In the genomic region with DNA sequence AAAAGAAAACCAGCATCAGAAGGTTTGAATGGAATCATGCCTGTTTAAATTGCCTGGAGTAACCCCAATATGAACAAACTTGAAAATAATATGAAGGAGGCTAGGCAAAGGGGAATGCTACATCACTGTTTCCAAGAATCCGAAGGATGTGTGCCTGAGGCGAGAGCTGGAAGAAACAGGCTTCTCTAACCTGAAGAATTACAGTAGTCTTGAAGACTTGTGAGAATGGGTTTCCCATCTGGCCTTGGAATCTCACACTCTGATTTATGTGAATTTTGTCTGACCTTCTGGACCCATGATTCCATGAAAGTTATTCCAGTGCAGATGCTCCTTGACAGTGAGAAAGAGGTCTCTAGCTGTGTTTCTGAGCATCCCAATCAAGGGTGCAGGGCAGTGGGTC, we compare ENCODE assay signal across 18 cellular contexts.
"Had no signal": no experiment of that assay in that cellular context is flagged by ENCODE, and none has a peak within 500 bp of the region (broad histone marks: within the 10 kb centered on the region; RNA-seq: fewer than 3 reads in every experiment).

No MANE protein-coding gene starts in this region.

- DNase-seq: occipital lobe, posterior cingulate gyrus had no signal

- H3K27ac Mint-ChIP-seq: dendritic cell treated with granulocyte-macrophage colony-stimulating factor and Interleukin-4, amounts not matched to agents 40 ng/mL and 50 ng/mL, for 4 days had no signal

- H3K27ac ChIP-seq: colonic mucosa, esophagus muscularis mucosa, foreskin keratinocyte, gastroesophageal sphincter, heart left ventricle, hepatocyte, left ventricle myocardium inferior, lower lobe of right lung, ovary, suprapubic skin, transverse colon had no signal

- H3K4me3 ChIP-seq: colonic mucosa, esophagus muscularis mucosa, gastroesophageal sphincter, heart left ventricle, hepatocyte, left ventricle myocardium inferior, lower lobe of right lung, mucosa of descending colon, ovary, suprapubic skin, transverse colon had no signal

- H3K79me2 ChIP-seq: hepatocyte had no signal

- H3K4me1 ChIP-seq: colonic mucosa, esophagus muscularis mucosa, gastroesophageal sphincter, heart left ventricle, left ventricle myocardium inferior, lower lobe of right lung, transverse colon had no signal

- H3K36me3 ChIP-seq: colonic mucosa, esophagus muscularis mucosa, gastroesophageal sphincter, heart left ventricle, left ventricle myocardium inferior, lower lobe of right lung, ovary, suprapubic skin, transverse colon had no signal

- H3K9me3 Mint-ChIP-seq: central memory CD8-positive, alpha-beta T cell; dendritic cell treated with granulocyte-macrophage colony-stimulating factor and Interleukin-4, amounts not matched to agents 40 ng/mL and 50 ng/mL, for 4 days had no signal

- H3K27me3 Mint-ChIP-seq: stimulated activated naive CD8-positive, alpha-beta T cell treated with anti-CD3 and anti-CD28 coated beads, Interleukin-15, amount 100 ng/mL, for 72 hours had no signal

- H3K4me3 Mint-ChIP-seq: dendritic cell treated with granulocyte-macrophage colony-stimulating factor and Interleukin-4, amounts not matched to agents 40 ng/mL and 50 ng/mL, for 4 days; stimulated activated naive CD8-positive, alpha-beta T cell treated with anti-CD3 and anti-CD28 coated beads, Interleukin-15, amount 100 ng/mL, for 72 hours had no signal

- ATAC-seq: foreskin keratinocyte had no signal

- H3K27me3 ChIP-seq: colonic mucosa, hepatocyte, ovary had no signal

- H3K9me3 ChIP-seq: colonic mucosa, esophagus muscularis mucosa, gastroesophageal sphincter, heart left ventricle, left ventricle myocardium inferior, lower lobe of right lung, mucosa of descending colon, ovary, suprapubic skin, transverse colon had no signal

- H3K36me3 Mint-ChIP-seq: naive B cell had no signal

- H3K4me2 ChIP-seq: hepatocyte had no signal
